1 cellular context compared by ENCODE assay signal in the genomic region with DNA sequence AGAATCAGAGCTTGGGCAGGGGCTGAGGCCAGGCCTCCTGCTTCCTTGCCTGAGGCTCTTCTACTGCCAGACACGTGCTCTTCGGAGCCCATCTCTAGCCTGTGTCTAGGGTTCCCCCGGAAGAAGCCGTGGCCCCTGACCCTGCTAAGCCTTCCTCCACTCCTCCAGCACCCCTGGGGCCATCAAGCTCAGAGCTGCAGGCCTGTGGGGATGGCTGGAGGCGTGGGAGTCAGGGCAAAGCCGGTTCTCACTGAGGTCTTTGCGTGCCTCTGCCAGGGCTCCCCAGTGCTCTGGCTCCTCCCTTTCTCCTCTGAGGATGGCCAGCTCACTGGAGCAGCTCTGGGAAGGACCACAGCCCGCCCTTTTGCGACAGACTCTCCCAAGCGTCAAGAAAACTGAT.
TF ChIP-seq lines count a peak whose summit lies in the region.

No MANE protein-coding gene starts in this region.

TF ChIP-seq in H1, 55 proteins besides CTCF, POLR2A, EP300 and RAD21 (continued from another document):
- TF ChIP-seq, protein P1, sequence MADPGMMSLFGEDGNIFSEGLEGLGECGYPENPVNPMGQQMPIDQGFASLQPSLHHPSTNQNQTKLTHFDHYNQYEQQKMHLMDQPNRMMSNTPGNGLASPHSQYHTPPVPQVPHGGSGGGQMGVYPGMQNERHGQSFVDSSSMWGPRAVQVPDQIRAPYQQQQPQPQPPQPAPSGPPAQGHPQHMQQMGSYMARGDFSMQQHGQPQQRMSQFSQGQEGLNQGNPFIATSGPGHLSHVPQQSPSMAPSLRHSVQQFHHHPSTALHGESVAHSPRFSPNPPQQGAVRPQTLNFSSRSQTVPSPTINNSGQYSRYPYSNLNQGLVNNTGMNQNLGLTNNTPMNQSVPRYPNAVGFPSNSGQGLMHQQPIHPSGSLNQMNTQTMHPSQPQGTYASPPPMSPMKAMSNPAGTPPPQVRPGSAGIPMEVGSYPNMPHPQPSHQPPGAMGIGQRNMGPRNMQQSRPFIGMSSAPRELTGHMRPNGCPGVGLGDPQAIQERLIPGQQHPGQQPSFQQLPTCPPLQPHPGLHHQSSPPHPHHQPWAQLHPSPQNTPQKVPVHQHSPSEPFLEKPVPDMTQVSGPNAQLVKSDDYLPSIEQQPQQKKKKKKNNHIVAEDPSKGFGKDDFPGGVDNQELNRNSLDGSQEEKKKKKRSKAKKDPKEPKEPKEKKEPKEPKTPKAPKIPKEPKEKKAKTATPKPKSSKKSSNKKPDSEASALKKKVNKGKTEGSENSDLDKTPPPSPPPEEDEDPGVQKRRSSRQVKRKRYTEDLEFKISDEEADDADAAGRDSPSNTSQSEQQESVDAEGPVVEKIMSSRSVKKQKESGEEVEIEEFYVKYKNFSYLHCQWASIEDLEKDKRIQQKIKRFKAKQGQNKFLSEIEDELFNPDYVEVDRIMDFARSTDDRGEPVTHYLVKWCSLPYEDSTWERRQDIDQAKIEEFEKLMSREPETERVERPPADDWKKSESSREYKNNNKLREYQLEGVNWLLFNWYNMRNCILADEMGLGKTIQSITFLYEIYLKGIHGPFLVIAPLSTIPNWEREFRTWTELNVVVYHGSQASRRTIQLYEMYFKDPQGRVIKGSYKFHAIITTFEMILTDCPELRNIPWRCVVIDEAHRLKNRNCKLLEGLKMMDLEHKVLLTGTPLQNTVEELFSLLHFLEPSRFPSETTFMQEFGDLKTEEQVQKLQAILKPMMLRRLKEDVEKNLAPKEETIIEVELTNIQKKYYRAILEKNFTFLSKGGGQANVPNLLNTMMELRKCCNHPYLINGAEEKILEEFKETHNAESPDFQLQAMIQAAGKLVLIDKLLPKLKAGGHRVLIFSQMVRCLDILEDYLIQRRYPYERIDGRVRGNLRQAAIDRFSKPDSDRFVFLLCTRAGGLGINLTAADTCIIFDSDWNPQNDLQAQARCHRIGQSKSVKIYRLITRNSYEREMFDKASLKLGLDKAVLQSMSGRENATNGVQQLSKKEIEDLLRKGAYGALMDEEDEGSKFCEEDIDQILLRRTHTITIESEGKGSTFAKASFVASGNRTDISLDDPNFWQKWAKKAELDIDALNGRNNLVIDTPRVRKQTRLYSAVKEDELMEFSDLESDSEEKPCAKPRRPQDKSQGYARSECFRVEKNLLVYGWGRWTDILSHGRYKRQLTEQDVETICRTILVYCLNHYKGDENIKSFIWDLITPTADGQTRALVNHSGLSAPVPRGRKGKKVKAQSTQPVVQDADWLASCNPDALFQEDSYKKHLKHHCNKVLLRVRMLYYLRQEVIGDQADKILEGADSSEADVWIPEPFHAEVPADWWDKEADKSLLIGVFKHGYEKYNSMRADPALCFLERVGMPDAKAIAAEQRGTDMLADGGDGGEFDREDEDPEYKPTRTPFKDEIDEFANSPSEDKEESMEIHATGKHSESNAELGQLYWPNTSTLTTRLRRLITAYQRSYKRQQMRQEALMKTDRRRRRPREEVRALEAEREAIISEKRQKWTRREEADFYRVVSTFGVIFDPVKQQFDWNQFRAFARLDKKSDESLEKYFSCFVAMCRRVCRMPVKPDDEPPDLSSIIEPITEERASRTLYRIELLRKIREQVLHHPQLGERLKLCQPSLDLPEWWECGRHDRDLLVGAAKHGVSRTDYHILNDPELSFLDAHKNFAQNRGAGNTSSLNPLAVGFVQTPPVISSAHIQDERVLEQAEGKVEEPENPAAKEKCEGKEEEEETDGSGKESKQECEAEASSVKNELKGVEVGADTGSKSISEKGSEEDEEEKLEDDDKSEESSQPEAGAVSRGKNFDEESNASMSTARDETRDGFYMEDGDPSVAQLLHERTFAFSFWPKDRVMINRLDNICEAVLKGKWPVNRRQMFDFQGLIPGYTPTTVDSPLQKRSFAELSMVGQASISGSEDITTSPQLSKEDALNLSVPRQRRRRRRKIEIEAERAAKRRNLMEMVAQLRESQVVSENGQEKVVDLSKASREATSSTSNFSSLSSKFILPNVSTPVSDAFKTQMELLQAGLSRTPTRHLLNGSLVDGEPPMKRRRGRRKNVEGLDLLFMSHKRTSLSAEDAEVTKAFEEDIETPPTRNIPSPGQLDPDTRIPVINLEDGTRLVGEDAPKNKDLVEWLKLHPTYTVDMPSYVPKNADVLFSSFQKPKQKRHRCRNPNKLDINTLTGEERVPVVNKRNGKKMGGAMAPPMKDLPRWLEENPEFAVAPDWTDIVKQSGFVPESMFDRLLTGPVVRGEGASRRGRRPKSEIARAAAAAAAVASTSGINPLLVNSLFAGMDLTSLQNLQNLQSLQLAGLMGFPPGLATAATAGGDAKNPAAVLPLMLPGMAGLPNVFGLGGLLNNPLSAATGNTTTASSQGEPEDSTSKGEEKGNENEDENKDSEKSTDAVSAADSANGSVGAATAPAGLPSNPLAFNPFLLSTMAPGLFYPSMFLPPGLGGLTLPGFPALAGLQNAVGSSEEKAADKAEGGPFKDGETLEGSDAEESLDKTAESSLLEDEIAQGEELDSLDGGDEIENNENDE (IDR thresholded peaks at IDR 0.05; ENCODE audit: insufficient replicate concordance, low read length), result no peak
- TF ChIP-seq TAF1 (IDR thresholded peaks at IDR 0.05; ENCODE audit: low read depth, low read length) (no peak), ZNF274 (IDR thresholded peaks at IDR 0.05; ENCODE audit: borderline replicate concordance, extremely low read depth, low read length) (no peak), SP1 (IDR thresholded peaks at IDR 0.05; ENCODE audit: low read depth, low read length) (no peak), RBBP5 (IDR thresholded peaks at IDR 0.05; ENCODE audit: borderline replicate concordance, low read depth, low read length) (no peak), CEBPB (IDR thresholded peaks at IDR 0.05; ENCODE audit: low read depth, low read length) (no peak), BCL11A (IDR thresholded peaks at IDR 0.05; ENCODE audit: low read depth in 2 of 2, low read length in 2 of 2) (no peak), BACH1 (IDR thresholded peaks at IDR 0.05; ENCODE audit: low read length) (no peak), RXRA (IDR thresholded peaks at IDR 0.05; ENCODE audit: insufficient read depth, low read depth, low read length) (no peak), SRF (IDR thresholded peaks at IDR 0.05; ENCODE audit: low read depth, low read length) (no peak), SIRT6 (IDR thresholded peaks at IDR 0.05; ENCODE audit: low read length) (no peak), KDM1A (IDR thresholded peaks at IDR 0.05; ENCODE audit: borderline replicate concordance, low read length) (no peak), POU5F1 (IDR thresholded peaks at IDR 0.05; ENCODE audit: low read depth, low read length) (no peak), SIX5 (IDR thresholded peaks at IDR 0.05; ENCODE audit: low read depth, low read length) (no peak), RFX5 (IDR thresholded peaks at IDR 0.05; ENCODE audit: borderline replicate concordance, low read depth, low read length) (no peak), TCF12 (IDR thresholded peaks at IDR 0.05; ENCODE audit: low read depth, low read length) (no peak)
- TF ChIP-seq, protein P2, sequence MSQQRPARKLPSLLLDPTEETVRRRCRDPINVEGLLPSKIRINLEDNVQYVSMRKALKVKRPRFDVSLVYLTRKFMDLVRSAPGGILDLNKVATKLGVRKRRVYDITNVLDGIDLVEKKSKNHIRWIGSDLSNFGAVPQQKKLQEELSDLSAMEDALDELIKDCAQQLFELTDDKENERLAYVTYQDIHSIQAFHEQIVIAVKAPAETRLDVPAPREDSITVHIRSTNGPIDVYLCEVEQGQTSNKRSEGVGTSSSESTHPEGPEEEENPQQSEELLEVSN (IDR thresholded peaks at IDR 0.05), result no peak
